ENCODE assay signal across 24 cellular contexts in the genomic region with DNA sequence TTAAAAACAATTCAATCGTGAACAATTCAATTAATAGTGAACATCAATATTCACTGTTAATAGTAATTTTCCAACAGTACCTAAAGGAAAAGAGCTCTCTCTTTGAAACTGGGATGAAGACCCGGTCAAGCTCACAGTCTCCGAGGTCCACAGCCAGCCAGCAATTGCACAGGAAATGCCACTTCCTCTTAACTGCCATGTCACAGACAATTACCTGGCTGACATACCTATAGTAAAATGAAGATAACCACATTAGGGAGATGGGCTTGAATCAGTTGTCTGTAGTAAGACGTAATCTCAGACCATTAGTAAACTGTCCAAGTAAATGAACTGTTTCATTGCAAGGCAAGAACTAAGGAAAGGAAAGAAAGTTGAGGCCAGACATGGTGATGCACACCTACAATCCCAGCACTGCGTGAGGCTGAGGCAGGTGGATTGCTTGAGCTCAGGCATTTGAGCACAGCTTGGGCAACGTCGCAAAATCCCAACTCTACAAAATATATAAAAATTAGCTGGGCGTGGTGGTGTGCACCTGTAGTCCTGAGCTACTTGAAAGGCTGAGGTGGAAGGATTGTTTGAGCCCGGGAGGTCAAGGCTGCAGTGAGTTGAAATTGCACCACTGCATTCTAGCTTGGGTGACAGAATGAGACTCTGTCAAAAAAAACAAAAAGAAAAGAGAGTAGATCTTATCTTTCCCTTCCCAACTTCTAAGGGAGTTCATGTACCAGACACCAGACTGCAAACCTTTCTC. TPM values are rescaled to one million over a fixed set of nuclear protein-coding genes. Genes with fewer than 3 reads are reported as not detected.
"Had no signal": no experiment of that assay in that cellular context is flagged by ENCODE, and none has a peak within 500 bp of the region (broad histone marks: within the 10 kb centered on the region; RNA-seq: fewer than 3 reads in every experiment).

No MANE protein-coding gene starts in this region.

- H3K36me3 ChIP-seq: MG63 had no signal

- H3K4me2 ChIP-seq: PC-9 had no signal

- H3K27me3 Mint-ChIP-seq: activated CD4-positive, alpha-beta memory T cell treated with anti-CD3 and anti-CD28 coated beads for 36 hours; activated naive CD8-positive, alpha-beta T cell; activated T-helper 17 cell treated with anti-CD3 and anti-CD28 coated beads, Interleukin-2, amount 50 U/mL, for 72 hours; T-cell had no signal

- H3K27ac Mint-ChIP-seq: activated CD4-positive, alpha-beta memory T cell treated with anti-CD3 and anti-CD28 coated beads for 36 hours; activated CD4-positive, alpha-beta T cell treated with anti-CD3 and anti-CD28 coated beads, Interleukin-2, amount 10 ng/mL, durations not matched to agents 7 days and 5 days; activated naive CD4-positive, alpha-beta T cell treated with anti-CD3 and anti-CD28 coated beads for 36 hours; activated naive CD8-positive, alpha-beta T cell; activated T-helper 17 cell treated with anti-CD3 and anti-CD28 coated beads, Interleukin-2, amount 50 U/mL, for 72 hours; brain; T-cell had no signal

- H3K27ac ChIP-seq: PC-9, SK-N-MC, VCaP had no signal

- FAIRE-seq: astrocyte had no signal

- H3K4me3 ChIP-seq: MG63, PC-9, SK-N-MC had no signal

- H2AFZ ChIP-seq: PC-9 had no signal

- ATAC-seq: activated T-helper 17 cell treated with anti-CD3 and anti-CD28 coated beads, Interleukin-2, amount 50 U/mL, for 72 hours; T-cell had no signal

- H3K9me3 ChIP-seq: MG63 had no signal

- H3K27me3 ChIP-seq: MG63 had no signal

- H3K36me3 Mint-ChIP-seq: activated CD4-positive, alpha-beta memory T cell treated with anti-CD3 and anti-CD28 coated beads for 36 hours; activated naive CD8-positive, alpha-beta T cell; brain; T-cell had no signal

- DNase-seq: activated CD4-positive, alpha-beta memory T cell treated with anti-CD3 and anti-CD28 coated beads for 36 hours; activated CD4-positive, alpha-beta T cell treated with anti-CD3 and anti-CD28 coated beads, Interleukin-2, amount 10 ng/mL, durations not matched to agents 7 days and 5 days; activated CD4-positive, CD25-positive, alpha-beta regulatory T cell; activated gamma-delta T cell; activated naive CD4-positive, alpha-beta T cell treated with anti-CD3 and anti-CD28 coated beads for 36 hours; activated T-cell treated with anti-CD3 and anti-CD28 coated beads for 4 hours; activated T-cell treated with anti-CD3 and anti-CD28 coated beads, Interleukin-2, amount 50 U/mL, for 48 hours; amygdala; MG63; NCI-H1105; NCI-H1436; NCI-H1694 treated with DMSO at 0.1 percent for 48 hours; NCI-H2029 treated with DMSO at 0.1 percent for 48 hours; NCI-H446; NCI-H524; NCI-H748 treated with DMSO at 0.1 percent for 48 hours; PC-9; T-cell had no signal

- H3K9me3 Mint-ChIP-seq: activated CD4-positive, alpha-beta memory T cell treated with anti-CD3 and anti-CD28 coated beads for 36 hours; activated CD4-positive, alpha-beta T cell treated with anti-CD3 and anti-CD28 coated beads, Interleukin-2, amount 10 ng/mL, durations not matched to agents 7 days and 5 days; activated naive CD4-positive, alpha-beta T cell treated with anti-CD3 and anti-CD28 coated beads for 36 hours; activated T-helper 17 cell treated with anti-CD3 and anti-CD28 coated beads, Interleukin-2, amount 50 U/mL, for 72 hours; T-cell had no signal

- H3K4me3 Mint-ChIP-seq: activated CD4-positive, alpha-beta memory T cell treated with anti-CD3 and anti-CD28 coated beads for 36 hours; activated CD4-positive, alpha-beta T cell treated with anti-CD3 and anti-CD28 coated beads, Interleukin-2, amount 10 ng/mL, durations not matched to agents 7 days and 5 days; activated naive CD4-positive, alpha-beta T cell treated with anti-CD3 and anti-CD28 coated beads for 36 hours; activated naive CD8-positive, alpha-beta T cell; activated T-helper 17 cell treated with anti-CD3 and anti-CD28 coated beads, Interleukin-2, amount 50 U/mL, for 72 hours; brain; T-cell had no signal

RNA-seq across cellular contexts. Expression of gene PKD1L3, which starts 36.9 kb away (rescaled TPM):
- total RNA-seq: activated CD4-positive, alpha-beta memory T cell treated with anti-CD3 and anti-CD28 coated beads for 36 hours; activated naive CD4-positive, alpha-beta T cell treated with anti-CD3 and anti-CD28 coated beads for 36 hours; astrocyte; PC-9 had no signal
